In the genomic region with DNA sequence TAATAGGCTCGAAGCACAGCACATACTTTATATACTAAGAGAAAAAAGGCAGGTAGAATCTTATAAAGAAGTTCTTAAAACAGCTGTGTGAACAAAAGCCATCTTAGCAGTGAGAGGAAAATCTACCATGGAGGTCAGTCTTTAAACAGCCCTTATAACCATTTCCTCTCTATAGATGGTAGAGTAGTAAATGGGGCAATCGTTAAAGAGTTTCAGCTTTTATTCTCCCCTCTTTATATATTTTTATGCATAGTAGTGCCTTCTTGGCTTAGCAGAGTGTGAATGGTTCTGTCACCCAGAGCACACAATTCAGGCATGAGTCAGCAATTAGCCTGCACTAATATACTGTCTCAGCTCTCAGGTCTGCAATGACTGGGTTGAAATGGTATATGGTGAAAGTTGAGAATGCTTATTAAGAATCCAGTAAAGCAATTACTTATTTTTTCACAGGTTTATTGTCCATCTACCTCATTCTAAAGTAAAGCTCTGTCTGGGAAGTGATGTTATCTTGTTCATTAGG, we compare ENCODE assay signal across 1 cellular context.
TF ChIP-seq lines count a peak whose summit lies in the region.

No MANE protein-coding gene starts in this region.

TF ChIP-seq in H1, 55 proteins besides CTCF, POLR2A, EP300 and RAD21 (continued from another document):
- TF ChIP-seq ZNF274 (IDR thresholded peaks at IDR 0.05; ENCODE audit: borderline replicate concordance, extremely low read depth, low read length) (no peak), MAX (IDR thresholded peaks at IDR 0.05) (no peak), RNF2 (IDR thresholded peaks at IDR 0.05; ENCODE audit: borderline replicate concordance, low read depth, low read length, missing control alignments, poor library complexity, severe bottlenecking) (no peak), TEAD4 (IDR thresholded peaks at IDR 0.05; ENCODE audit: low read depth, low read length) (no peak), SP1 (IDR thresholded peaks at IDR 0.05; ENCODE audit: low read depth, low read length) (no peak), BCL11A (IDR thresholded peaks at IDR 0.05; ENCODE audit: low read depth in 2 of 2, low read length in 2 of 2) (no peak), KDM4A (IDR thresholded peaks at IDR 0.05; ENCODE audit: low read depth, low read length, severe bottlenecking) (no peak), SAP30 (IDR thresholded peaks at IDR 0.05; ENCODE audit: insufficient read depth, insufficient replicate concordance, low read length) (no peak)
